9 cellular contexts compared by ENCODE assay signal in the genomic region with DNA sequence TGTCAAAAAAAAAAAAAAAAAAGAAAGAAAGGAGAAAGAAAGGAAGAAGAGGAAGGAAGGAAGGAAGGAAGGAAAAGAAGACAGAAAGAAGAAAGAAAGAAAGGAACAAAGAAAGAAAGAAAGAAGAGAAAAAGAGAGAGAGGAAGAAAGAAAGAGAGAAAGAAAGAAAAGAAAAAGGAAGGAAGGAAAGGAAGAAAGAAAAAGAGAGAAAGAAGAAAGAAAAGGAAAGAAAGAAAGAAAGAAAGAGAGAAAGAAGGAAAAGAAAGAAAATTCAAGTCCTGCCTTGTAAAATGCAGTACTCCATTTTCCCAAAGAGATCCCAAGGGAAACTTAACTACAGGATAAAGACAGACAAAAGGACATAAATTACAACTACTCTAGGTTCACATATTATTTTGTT. TPM values are rescaled to one million over a fixed set of nuclear protein-coding genes. Genes with fewer than 3 reads are reported as not detected.
DNase-seq lines count a peak whose midpoint lies in the region; ATAC-seq lines count a peak whose summit lies in the region.
"Not testable (repeated sequence)": the region's sequence is repeated elsewhere in the genome, so short reads cannot be mapped to it uniquely, and the experiment has no call there.
"Had no signal": no experiment of that assay in that cellular context is flagged by ENCODE, and none has a peak within 500 bp of the region (broad histone marks: within the 10 kb centered on the region; RNA-seq: fewer than 3 reads in every experiment).

No MANE protein-coding gene starts in this region.

- peak overlapping the region; percentile 19 for H3K27ac Mint-ChIP-seq in T-helper 17 cell
- H3K27ac Mint-ChIP-seq in activated T-helper 17 cell treated with anti-CD3 and anti-CD28 coated beads, Interleukin-2, amount 50 U/mL, for 72 hours = not testable (repeated sequence)
- peak overlapping the region; percentile 87 for H3K27ac Mint-ChIP-seq in central memory CD8-positive, alpha-beta T cell (ENCODE audit: low read depth)
- H3K27ac Mint-ChIP-seq in stimulated activated memory B cell treated with anti-CD40 and anti-IgM and Interleukin-4, amounts not matched to agents 10 μg/mL and 1 μg/mL and 100 μg/mL, for 72 hours = peak overlapping the region; percentile 59
- peak overlapping the region in 1 of 2 donors; percentile 63 for H3K27ac Mint-ChIP-seq in stimulated activated naive CD8-positive, alpha-beta T cell treated with anti-CD3 and anti-CD28 coated beads, Interleukin-15, amount 100 ng/mL, for 72 hours

- H3K27me3 Mint-ChIP-seq in T-helper 17 cell; activated T-helper 17 cell treated with anti-CD3 and anti-CD28 coated beads, Interleukin-2, amount 50 U/mL, for 72 hours; central memory CD8-positive, alpha-beta T cell; stimulated activated memory B cell treated with anti-CD40 and anti-IgM and Interleukin-4, amounts not matched to agents 10 μg/mL and 1 μg/mL and 100 μg/mL, for 72 hours; stimulated activated naive CD8-positive, alpha-beta T cell treated with anti-CD3 and anti-CD28 coated beads, Interleukin-15, amount 100 ng/mL, for 72 hours: not testable (repeated sequence)

- not testable (repeated sequence) for H3K36me3 Mint-ChIP-seq in T-helper 17 cell (ENCODE audit: low read depth); activated T-helper 17 cell treated with anti-CD3 and anti-CD28 coated beads, Interleukin-2, amount 50 U/mL, for 72 hours (ENCODE audit: low read depth); central memory CD8-positive, alpha-beta T cell (ENCODE audit: insufficient read depth); stimulated activated memory B cell treated with anti-CD40 and anti-IgM and Interleukin-4, amounts not matched to agents 10 μg/mL and 1 μg/mL and 100 μg/mL, for 72 hours

- not testable (repeated sequence) for H3K9me3 Mint-ChIP-seq in activated T-helper 17 cell treated with anti-CD3 and anti-CD28 coated beads, Interleukin-2, amount 50 U/mL, for 72 hours; central memory CD8-positive, alpha-beta T cell; stimulated activated memory B cell treated with anti-CD40 and anti-IgM and Interleukin-4, amounts not matched to agents 10 μg/mL and 1 μg/mL and 100 μg/mL, for 72 hours; stimulated activated naive CD8-positive, alpha-beta T cell treated with anti-CD3 and anti-CD28 coated beads, Interleukin-15, amount 100 ng/mL, for 72 hours

- not testable (repeated sequence) for ATAC-seq in T-helper 17 cell; activated T-helper 17 cell treated with anti-CD3 and anti-CD28 coated beads, Interleukin-2, amount 50 U/mL, for 72 hours (replicated peaks); central memory CD8-positive, alpha-beta T cell (replicated peaks; ENCODE audit: extremely low read depth, poor library complexity, severe bottlenecking); stimulated activated memory B cell treated with anti-CD40 and anti-IgM and Interleukin-4, amounts not matched to agents 10 μg/mL and 1 μg/mL and 100 μg/mL, for 72 hours; stimulated activated naive CD8-positive, alpha-beta T cell treated with anti-CD3 and anti-CD28 coated beads, Interleukin-15, amount 100 ng/mL, for 72 hours

- not testable (repeated sequence) for H3K9me3 ChIP-seq in T-helper 17 cell (ENCODE audit: control insufficient read depth, low read length, poor library complexity, severe bottlenecking)

- DNase-seq in T-helper 17 cell; central memory CD8-positive, alpha-beta T cell (ENCODE audit: low spot score in 2 of 2); stimulated activated naive CD8-positive, alpha-beta T cell treated with anti-CD3 and anti-CD28 coated beads, Interleukin-15, amount 100 ng/mL, for 72 hours: not testable (repeated sequence)

- H3K4me1 Mint-ChIP-seq in T-helper 17 cell; activated T-helper 17 cell treated with anti-CD3 and anti-CD28 coated beads, Interleukin-2, amount 50 U/mL, for 72 hours; central memory CD8-positive, alpha-beta T cell; stimulated activated memory B cell treated with anti-CD40 and anti-IgM and Interleukin-4, amounts not matched to agents 10 μg/mL and 1 μg/mL and 100 μg/mL, for 72 hours; stimulated activated naive CD8-positive, alpha-beta T cell treated with anti-CD3 and anti-CD28 coated beads, Interleukin-15, amount 100 ng/mL, for 72 hours: not testable (repeated sequence)

- H3K4me3 Mint-ChIP-seq in T-helper 17 cell; central memory CD8-positive, alpha-beta T cell; stimulated activated memory B cell treated with anti-CD40 and anti-IgM and Interleukin-4, amounts not matched to agents 10 μg/mL and 1 μg/mL and 100 μg/mL, for 72 hours: not testable (repeated sequence)
- H3K4me3 Mint-ChIP-seq in activated T-helper 17 cell treated with anti-CD3 and anti-CD28 coated beads, Interleukin-2, amount 50 U/mL, for 72 hours = peak overlapping the region; percentile 63
- H3K4me3 Mint-ChIP-seq in stimulated activated naive CD8-positive, alpha-beta T cell treated with anti-CD3 and anti-CD28 coated beads, Interleukin-15, amount 100 ng/mL, for 72 hours = peak overlapping the region; percentile 34 to 54

RNA-seq across cellular contexts. Expression of gene PPIAL4C, which starts 10.9 kb away (rescaled TPM):
- total RNA-seq in T-helper 17 cell = not detected
- not detected for total RNA-seq in activated T-helper 17 cell treated with anti-CD3 and anti-CD28 coated beads, Interleukin-2, amount 50 U/mL, for 72 hours
- total RNA-seq: A673; CD4-positive, CD25-positive, alpha-beta regulatory T cell; Daoy; G401 had no signal
